Comparison of ENCODE assay signal across 8 cellular contexts in genomic region chr4:120692964-120693363, GRCh38.
DNase-seq lines count a peak whose midpoint lies in the region; ATAC-seq and TF ChIP-seq lines count a peak whose summit lies in the region.

No MANE protein-coding gene starts in this region.

- peaks cover 0 to 22% (median 0%) of the 10 kb centered on the region in 3 donors for H3K4me1 ChIP-seq in gastroesophageal sphincter

- H3K36me3 ChIP-seq in gastroesophageal sphincter = no peaks in the 10 kb centered on the region

- no peaks in the 10 kb centered on the region for H3K9me3 ChIP-seq in gastroesophageal sphincter

- no peak overlapping the region for H3K27ac ChIP-seq in gastroesophageal sphincter

- no peak for TF ChIP-seq CTCF in gastroesophageal sphincter (IDR thresholded peaks at IDR 0.05)

- 9 to 13% methylated on average over 2 of the region's 2 CpGs for WGBS in gastroesophageal sphincter (ENCODE audit: low coverage in 1 of 2), 2 donors

- no peaks in the 10 kb centered on the region for H3K27me3 ChIP-seq in gastroesophageal sphincter

- TF ChIP-seq POLR2A in gastroesophageal sphincter (IDR thresholded peaks at IDR 0.05) = no peak

- H3K4me3 ChIP-seq in gastroesophageal sphincter = no peak overlapping the region

- TF ChIP-seq EP300 in gastroesophageal sphincter (IDR thresholded peaks at IDR 0.05) = no peak

- ATAC-seq in gastroesophageal sphincter = no peak
- no peak for ATAC-seq in HG03342 (IDR thresholded peaks at IDR 0.05; ENCODE audit: unreplicated experiment)

- DNase-seq in AG08396 (ENCODE audit: low spot score) (peak; percentile 46), HS-27A (ENCODE audit: low read depth) (peak; percentile 46), astrocyte of the hippocampus (ENCODE audit: low read depth, low spot score) (peak; percentile 85), kidney tubule cell (ENCODE audit: low spot score) (peak; percentile 86), globus pallidus (ENCODE audit: low spot score) (no peak), C1 segment of cervical spinal cord (lab: John Stamatoyannopoulos, UW) (no peak)

Comparison
In these comparisons a context has a peak if more than half of its experiments do, and no peak if none do; other contexts are left out.
1. DNase-seq: peak in AG08396 (single experiment), HS-27A (single experiment), astrocyte of the hippocampus (single experiment) and kidney tubule cell (single experiment); none in globus pallidus (single experiment) and C1 segment of cervical spinal cord (0 of 14).